Comparison of ENCODE assay signal across 1 cellular context in the genomic region with DNA sequence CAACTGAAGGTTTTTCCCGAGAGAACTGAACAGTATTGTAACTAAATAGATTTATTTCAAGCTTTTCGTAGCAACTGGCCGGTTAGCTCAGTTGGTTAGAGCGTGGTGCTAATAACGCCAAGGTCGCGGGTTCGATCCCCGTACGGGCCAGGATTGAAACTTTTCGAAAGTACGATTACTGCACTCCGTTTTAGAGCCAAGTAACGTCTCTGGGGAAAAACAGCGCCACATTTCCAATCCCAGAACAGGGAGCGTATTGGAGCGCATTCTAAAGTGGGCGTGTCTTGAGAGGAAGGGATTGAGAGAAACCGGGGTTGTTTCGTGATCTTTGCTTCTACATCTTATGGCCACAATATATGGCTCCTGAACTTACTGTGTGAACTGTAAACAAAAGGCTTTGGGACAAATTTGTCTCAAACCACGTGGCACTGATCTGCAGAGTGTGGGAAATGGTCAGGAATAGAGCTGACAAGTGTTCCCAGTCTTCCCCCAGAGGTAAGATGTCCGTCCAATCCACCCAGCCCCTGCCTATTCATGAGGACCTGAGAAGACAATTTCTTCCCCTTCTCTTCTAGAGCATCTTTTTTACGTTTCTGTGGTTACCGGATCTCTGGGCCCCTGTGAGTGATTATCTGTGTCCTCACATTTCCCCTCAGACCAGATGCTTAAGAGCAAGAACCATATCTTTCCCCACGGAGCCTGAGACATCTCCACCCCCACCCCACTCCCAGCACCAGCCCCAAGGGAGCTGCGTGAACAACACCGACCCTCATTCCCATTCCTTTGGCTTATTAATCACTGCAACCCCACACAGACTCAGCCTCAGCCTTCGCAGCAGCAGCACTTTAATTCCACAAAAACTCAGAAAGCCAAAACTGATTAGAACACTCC.
A peak's percentile ranks its signal among the peaks of the same experiment; 100 is the strongest.
TF ChIP-seq lines count a peak whose summit lies in the region.

No MANE protein-coding gene starts in this region.

TF ChIP-seq in HepG2, 621 proteins besides CTCF, POLR2A, EP300 and RAD21 (continued from another document and continues in another):
- TF ChIP-seq, protein P1, sequence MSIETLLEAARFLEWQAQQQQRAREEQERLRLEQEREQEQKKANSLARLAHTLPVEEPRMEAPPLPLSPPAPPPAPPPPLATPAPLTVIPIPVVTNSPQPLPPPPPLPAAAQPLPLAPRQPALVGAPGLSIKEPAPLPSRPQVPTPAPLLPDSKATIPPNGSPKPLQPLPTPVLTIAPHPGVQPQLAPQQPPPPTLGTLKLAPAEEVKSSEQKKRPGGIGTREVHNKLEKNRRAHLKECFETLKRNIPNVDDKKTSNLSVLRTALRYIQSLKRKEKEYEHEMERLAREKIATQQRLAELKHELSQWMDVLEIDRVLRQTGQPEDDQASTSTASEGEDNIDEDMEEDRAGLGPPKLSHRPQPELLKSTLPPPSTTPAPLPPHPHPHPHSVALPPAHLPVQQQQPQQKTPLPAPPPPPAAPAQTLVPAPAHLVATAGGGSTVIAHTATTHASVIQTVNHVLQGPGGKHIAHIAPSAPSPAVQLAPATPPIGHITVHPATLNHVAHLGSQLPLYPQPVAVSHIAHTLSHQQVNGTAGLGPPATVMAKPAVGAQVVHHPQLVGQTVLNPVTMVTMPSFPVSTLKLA (IDR thresholded peaks at IDR 0.05), result peak; percentile 79
- no peak for TF ChIP-seq ZNF446 (CRISPR knock-in tag; IDR thresholded peaks at IDR 0.05)
- TF ChIP-seq, protein P2, sequence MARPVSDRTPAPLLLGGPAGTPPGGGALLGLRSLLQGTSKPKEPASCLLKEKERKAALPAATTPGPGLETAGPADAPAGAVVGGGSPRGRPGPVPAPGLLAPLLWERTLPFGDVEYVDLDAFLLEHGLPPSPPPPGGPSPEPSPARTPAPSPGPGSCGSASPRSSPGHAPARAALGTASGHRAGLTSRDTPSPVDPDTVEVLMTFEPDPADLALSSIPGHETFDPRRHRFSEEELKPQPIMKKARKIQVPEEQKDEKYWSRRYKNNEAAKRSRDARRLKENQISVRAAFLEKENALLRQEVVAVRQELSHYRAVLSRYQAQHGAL (CRISPR knock-in tag; IDR thresholded peaks at IDR 0.05; ENCODE audit: not compliant biosample characterization), result no peak
- no peak for TF ChIP-seq ZNF530 (CRISPR knock-in tag; IDR thresholded peaks at IDR 0.05; ENCODE audit: low read depth)
- TF ChIP-seq HOXA3 (CRISPR knock-in tag; IDR thresholded peaks at IDR 0.05), result peak; percentile 60; the same call in 1 of the 2 replicates
- TF ChIP-seq ZNF737 (CRISPR knock-in tag; IDR thresholded peaks at IDR 0.05; ENCODE audit: borderline replicate concordance), result no peak
- no peak for TF ChIP-seq STAG1 (CRISPR knock-in tag; IDR thresholded peaks at IDR 0.05)
- no peak for TF ChIP-seq TMF1 (CRISPR knock-in tag; IDR thresholded peaks at IDR 0.05; ENCODE audit: low read depth)
- TF ChIP-seq SIN3A (IDR thresholded peaks at IDR 0.05; ENCODE audit: borderline replicate concordance, low read depth, low read length), result peak; percentile 68; the same call in 1 of the 2 replicates
- TF ChIP-seq, protein P3, sequence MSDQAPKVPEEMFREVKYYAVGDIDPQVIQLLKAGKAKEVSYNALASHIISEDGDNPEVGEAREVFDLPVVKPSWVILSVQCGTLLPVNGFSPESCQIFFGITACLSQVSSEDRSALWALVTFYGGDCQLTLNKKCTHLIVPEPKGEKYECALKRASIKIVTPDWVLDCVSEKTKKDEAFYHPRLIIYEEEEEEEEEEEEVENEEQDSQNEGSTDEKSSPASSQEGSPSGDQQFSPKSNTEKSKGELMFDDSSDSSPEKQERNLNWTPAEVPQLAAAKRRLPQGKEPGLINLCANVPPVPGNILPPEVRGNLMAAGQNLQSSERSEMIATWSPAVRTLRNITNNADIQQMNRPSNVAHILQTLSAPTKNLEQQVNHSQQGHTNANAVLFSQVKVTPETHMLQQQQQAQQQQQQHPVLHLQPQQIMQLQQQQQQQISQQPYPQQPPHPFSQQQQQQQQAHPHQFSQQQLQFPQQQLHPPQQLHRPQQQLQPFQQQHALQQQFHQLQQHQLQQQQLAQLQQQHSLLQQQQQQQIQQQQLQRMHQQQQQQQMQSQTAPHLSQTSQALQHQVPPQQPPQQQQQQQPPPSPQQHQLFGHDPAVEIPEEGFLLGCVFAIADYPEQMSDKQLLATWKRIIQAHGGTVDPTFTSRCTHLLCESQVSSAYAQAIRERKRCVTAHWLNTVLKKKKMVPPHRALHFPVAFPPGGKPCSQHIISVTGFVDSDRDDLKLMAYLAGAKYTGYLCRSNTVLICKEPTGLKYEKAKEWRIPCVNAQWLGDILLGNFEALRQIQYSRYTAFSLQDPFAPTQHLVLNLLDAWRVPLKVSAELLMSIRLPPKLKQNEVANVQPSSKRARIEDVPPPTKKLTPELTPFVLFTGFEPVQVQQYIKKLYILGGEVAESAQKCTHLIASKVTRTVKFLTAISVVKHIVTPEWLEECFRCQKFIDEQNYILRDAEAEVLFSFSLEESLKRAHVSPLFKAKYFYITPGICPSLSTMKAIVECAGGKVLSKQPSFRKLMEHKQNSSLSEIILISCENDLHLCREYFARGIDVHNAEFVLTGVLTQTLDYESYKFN (CRISPR knock-in tag; conservative IDR thresholded peaks at IDR 0.05), result peak; percentile 48; the same call in 1 of the 2 replicates
- no peak for TF ChIP-seq HOXD1 (CRISPR knock-in tag; IDR thresholded peaks at IDR 0.05)
- TF ChIP-seq ZNF3 (CRISPR knock-in tag; IDR thresholded peaks at IDR 0.05), result no peak
- TF ChIP-seq, protein P4, sequence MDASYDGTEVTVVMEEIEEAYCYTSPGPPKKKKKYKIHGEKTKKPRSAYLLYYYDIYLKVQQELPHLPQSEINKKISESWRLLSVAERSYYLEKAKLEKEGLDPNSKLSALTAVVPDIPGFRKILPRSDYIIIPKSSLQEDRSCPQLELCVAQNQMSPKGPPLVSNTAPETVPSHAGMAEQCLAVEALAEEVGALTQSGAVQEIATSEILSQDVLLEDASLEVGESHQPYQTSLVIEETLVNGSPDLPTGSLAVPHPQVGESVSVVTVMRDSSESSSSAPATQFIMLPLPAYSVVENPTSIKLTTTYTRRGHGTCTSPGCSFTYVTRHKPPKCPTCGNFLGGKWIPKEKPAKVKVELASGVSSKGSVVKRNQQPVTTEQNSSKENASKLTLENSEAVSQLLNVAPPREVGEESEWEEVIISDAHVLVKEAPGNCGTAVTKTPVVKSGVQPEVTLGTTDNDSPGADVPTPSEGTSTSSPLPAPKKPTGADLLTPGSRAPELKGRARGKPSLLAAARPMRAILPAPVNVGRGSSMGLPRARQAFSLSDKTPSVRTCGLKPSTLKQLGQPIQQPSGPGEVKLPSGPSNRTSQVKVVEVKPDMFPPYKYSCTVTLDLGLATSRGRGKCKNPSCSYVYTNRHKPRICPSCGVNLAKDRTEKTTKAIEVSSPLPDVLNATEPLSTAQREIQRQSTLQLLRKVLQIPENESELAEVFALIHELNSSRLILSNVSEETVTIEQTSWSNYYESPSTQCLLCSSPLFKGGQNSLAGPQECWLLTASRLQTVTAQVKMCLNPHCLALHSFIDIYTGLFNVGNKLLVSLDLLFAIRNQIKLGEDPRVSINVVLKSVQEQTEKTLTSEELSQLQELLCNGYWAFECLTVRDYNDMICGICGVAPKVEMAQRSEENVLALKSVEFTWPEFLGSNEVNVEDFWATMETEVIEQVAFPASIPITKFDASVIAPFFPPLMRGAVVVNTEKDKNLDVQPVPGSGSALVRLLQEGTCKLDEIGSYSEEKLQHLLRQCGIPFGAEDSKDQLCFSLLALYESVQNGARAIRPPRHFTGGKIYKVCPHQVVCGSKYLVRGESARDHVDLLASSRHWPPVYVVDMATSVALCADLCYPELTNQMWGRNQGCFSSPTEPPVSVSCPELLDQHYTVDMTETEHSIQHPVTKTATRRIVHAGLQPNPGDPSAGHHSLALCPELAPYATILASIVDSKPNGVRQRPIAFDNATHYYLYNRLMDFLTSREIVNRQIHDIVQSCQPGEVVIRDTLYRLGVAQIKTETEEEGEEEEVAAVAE (CRISPR knock-in tag; IDR thresholded peaks at IDR 0.05; ENCODE audit: borderline replicate concordance), result peak; percentile 71; the same call in 1 of the 2 replicates
- TF ChIP-seq GATAD1 (CRISPR knock-in tag; IDR thresholded peaks at IDR 0.05), result peak; percentile 55
- TF ChIP-seq, protein P5, sequence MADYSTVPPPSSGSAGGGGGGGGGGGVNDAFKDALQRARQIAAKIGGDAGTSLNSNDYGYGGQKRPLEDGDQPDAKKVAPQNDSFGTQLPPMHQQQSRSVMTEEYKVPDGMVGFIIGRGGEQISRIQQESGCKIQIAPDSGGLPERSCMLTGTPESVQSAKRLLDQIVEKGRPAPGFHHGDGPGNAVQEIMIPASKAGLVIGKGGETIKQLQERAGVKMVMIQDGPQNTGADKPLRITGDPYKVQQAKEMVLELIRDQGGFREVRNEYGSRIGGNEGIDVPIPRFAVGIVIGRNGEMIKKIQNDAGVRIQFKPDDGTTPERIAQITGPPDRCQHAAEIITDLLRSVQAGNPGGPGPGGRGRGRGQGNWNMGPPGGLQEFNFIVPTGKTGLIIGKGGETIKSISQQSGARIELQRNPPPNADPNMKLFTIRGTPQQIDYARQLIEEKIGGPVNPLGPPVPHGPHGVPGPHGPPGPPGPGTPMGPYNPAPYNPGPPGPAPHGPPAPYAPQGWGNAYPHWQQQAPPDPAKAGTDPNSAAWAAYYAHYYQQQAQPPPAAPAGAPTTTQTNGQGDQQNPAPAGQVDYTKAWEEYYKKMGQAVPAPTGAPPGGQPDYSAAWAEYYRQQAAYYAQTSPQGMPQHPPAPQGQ (CRISPR knock-in tag; IDR thresholded peaks at IDR 0.05; ENCODE audit: borderline replicate concordance), result no peak
- peak; percentile 58 for TF ChIP-seq NFYC (CRISPR knock-in tag; IDR thresholded peaks at IDR 0.05)
- no peak for TF ChIP-seq NRL (CRISPR knock-in tag; IDR thresholded peaks at IDR 0.05; ENCODE audit: borderline replicate concordance)
- TF ChIP-seq MTF2 (CRISPR knock-in tag; IDR thresholded peaks at IDR 0.05; ENCODE audit: borderline replicate concordance), result no peak
- 0 out of 2 replicates have a peak, but pooled peaks have one; percentile 43 for TF ChIP-seq ARNT2 (CRISPR knock-in tag; IDR thresholded peaks at IDR 0.05; ENCODE audit: low read depth)
- TF ChIP-seq ZNF629 (CRISPR knock-in tag; conservative IDR thresholded peaks at IDR 0.05), result peak; percentile 12; the same call in 1 of the 2 replicates
- TF ChIP-seq, protein P6, sequence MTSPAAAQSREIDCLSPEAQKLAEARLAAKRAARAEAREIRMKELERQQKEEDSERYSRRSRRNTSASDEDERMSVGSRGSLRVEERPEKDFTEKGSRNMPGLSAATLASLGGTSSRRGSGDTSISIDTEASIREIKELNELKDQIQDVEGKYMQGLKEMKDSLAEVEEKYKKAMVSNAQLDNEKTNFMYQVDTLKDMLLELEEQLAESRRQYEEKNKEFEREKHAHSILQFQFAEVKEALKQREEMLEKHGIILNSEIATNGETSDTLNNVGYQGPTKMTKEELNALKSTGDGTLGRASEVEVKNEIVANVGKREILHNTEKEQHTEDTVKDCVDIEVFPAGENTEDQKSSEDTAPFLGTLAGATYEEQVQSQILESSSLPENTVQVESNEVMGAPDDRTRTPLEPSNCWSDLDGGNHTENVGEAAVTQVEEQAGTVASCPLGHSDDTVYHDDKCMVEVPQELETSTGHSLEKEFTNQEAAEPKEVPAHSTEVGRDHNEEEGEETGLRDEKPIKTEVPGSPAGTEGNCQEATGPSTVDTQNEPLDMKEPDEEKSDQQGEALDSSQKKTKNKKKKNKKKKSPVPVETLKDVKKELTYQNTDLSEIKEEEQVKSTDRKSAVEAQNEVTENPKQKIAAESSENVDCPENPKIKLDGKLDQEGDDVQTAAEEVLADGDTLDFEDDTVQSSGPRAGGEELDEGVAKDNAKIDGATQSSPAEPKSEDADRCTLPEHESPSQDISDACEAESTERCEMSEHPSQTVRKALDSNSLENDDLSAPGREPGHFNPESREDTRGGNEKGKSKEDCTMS (CRISPR knock-in tag; conservative IDR thresholded peaks at IDR 0.05), result no peak
- no peak for TF ChIP-seq ZSCAN22 (CRISPR knock-in tag; IDR thresholded peaks at IDR 0.05)
- no peak for TF ChIP-seq ZSCAN29 (CRISPR knock-in tag; conservative IDR thresholded peaks at IDR 0.05)
- TF ChIP-seq ZFP37 (CRISPR knock-in tag; IDR thresholded peaks at IDR 0.05; ENCODE audit: borderline replicate concordance), result no peak
- TF ChIP-seq TCF12 (IDR thresholded peaks at IDR 0.05), result no peak
- no peak for TF ChIP-seq TCF12 (CRISPR knock-in tag; IDR thresholded peaks at IDR 0.05)
- TF ChIP-seq PHF20 (CRISPR knock-in tag; IDR thresholded peaks at IDR 0.05), result no peak
- peak; percentile 21; the same call in 1 of the 2 replicates for TF ChIP-seq SALL2 (CRISPR knock-in tag; IDR thresholded peaks at IDR 0.05)
- TF ChIP-seq, protein P7, sequence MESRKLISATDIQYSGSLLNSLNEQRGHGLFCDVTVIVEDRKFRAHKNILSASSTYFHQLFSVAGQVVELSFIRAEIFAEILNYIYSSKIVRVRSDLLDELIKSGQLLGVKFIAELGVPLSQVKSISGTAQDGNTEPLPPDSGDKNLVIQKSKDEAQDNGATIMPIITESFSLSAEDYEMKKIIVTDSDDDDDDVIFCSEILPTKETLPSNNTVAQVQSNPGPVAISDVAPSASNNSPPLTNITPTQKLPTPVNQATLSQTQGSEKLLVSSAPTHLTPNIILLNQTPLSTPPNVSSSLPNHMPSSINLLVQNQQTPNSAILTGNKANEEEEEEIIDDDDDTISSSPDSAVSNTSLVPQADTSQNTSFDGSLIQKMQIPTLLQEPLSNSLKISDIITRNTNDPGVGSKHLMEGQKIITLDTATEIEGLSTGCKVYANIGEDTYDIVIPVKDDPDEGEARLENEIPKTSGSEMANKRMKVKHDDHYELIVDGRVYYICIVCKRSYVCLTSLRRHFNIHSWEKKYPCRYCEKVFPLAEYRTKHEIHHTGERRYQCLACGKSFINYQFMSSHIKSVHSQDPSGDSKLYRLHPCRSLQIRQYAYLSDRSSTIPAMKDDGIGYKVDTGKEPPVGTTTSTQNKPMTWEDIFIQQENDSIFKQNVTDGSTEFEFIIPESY (CRISPR knock-in tag; IDR thresholded peaks at IDR 0.05), result no peak
- no peak for TF ChIP-seq TOE1 (CRISPR knock-in tag; IDR thresholded peaks at IDR 0.05)
- no peak for TF ChIP-seq CENPX (CRISPR knock-in tag; IDR thresholded peaks at IDR 0.05)
- no peak for TF ChIP-seq ZNF253 (CRISPR knock-in tag; IDR thresholded peaks at IDR 0.05; ENCODE audit: borderline replicate concordance)
- no peak for TF ChIP-seq ZNF713 (CRISPR knock-in tag; IDR thresholded peaks at IDR 0.05)
- no peak for TF ChIP-seq ZNF562 (CRISPR knock-in tag; IDR thresholded peaks at IDR 0.05; ENCODE audit: borderline replicate concordance)
- no peak for TF ChIP-seq PRPF4 (IDR thresholded peaks at IDR 0.05; ENCODE audit: low read depth, low read length, poor library complexity, severe bottlenecking)
- no peak for TF ChIP-seq MZF1 (CRISPR knock-in tag; IDR thresholded peaks at IDR 0.05; ENCODE audit: borderline replicate concordance)
- TF ChIP-seq U2AF1 (optimal IDR thresholded peaks at IDR 0.05; ENCODE audit: low read depth, low read length), result peak; percentile 34
- TF ChIP-seq RELA (CRISPR knock-in tag; IDR thresholded peaks at IDR 0.05), result 0 out of 2 replicates have a peak, but pooled peaks have one; percentile 30
- peak; percentile 32 for TF ChIP-seq YY1 (IDR thresholded peaks at IDR 0.05; ENCODE audit: insufficient read depth, insufficient replicate concordance, low read depth, low read length)
- no peak for TF ChIP-seq NFE2 (CRISPR knock-in tag; IDR thresholded peaks at IDR 0.05)
- peak; percentile 72 for TF ChIP-seq ZNF350 (CRISPR knock-in tag; IDR thresholded peaks at IDR 0.05; ENCODE audit: borderline replicate concordance, low read depth)
- TF ChIP-seq, protein P8, sequence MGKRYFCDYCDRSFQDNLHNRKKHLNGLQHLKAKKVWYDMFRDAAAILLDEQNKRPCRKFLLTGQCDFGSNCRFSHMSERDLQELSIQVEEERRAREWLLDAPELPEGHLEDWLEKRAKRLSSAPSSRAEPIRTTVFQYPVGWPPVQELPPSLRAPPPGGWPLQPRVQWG (CRISPR knock-in tag; IDR thresholded peaks at IDR 0.05; ENCODE audit: borderline replicate concordance, low read depth), result no peak
- TF ChIP-seq U2AF2 (IDR thresholded peaks at IDR 0.05; ENCODE audit: low read depth, low read length), result no peak
